1 cellular context compared by ENCODE assay signal in the genomic region with DNA sequence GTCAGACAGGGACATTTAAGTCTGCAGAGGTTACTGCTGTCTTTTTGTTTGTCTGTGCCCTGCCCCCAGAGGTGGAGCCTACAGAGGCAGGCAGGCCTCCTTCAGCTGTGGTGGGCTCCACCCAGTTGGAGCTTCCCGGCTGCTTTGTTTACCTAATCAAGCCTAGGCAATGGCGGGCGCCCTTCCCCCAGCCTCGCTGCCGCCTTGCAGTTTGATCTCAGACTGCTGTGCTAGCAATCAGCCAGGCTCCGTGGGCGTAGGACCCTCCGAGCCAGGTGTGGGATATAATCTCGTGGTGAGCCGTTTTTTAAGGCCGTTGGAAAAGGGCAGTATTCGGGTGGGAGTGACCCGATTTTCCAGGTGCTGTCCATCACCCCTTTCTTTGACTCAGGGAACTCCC.
TF ChIP-seq lines count a peak whose summit lies in the region.

No MANE protein-coding gene starts in this region.

TF ChIP-seq in HepG2, 621 proteins besides CTCF, POLR2A, EP300 and RAD21 (continued from another document):
- TF ChIP-seq, protein P1, sequence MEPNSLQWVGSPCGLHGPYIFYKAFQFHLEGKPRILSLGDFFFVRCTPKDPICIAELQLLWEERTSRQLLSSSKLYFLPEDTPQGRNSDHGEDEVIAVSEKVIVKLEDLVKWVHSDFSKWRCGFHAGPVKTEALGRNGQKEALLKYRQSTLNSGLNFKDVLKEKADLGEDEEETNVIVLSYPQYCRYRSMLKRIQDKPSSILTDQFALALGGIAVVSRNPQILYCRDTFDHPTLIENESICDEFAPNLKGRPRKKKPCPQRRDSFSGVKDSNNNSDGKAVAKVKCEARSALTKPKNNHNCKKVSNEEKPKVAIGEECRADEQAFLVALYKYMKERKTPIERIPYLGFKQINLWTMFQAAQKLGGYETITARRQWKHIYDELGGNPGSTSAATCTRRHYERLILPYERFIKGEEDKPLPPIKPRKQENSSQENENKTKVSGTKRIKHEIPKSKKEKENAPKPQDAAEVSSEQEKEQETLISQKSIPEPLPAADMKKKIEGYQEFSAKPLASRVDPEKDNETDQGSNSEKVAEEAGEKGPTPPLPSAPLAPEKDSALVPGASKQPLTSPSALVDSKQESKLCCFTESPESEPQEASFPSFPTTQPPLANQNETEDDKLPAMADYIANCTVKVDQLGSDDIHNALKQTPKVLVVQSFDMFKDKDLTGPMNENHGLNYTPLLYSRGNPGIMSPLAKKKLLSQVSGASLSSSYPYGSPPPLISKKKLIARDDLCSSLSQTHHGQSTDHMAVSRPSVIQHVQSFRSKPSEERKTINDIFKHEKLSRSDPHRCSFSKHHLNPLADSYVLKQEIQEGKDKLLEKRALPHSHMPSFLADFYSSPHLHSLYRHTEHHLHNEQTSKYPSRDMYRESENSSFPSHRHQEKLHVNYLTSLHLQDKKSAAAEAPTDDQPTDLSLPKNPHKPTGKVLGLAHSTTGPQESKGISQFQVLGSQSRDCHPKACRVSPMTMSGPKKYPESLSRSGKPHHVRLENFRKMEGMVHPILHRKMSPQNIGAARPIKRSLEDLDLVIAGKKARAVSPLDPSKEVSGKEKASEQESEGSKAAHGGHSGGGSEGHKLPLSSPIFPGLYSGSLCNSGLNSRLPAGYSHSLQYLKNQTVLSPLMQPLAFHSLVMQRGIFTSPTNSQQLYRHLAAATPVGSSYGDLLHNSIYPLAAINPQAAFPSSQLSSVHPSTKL (CRISPR knock-in tag; IDR thresholded peaks at IDR 0.05) = peak; percentile 44; the same call in 1 of the 2 replicates
- TF ChIP-seq, protein P2, sequence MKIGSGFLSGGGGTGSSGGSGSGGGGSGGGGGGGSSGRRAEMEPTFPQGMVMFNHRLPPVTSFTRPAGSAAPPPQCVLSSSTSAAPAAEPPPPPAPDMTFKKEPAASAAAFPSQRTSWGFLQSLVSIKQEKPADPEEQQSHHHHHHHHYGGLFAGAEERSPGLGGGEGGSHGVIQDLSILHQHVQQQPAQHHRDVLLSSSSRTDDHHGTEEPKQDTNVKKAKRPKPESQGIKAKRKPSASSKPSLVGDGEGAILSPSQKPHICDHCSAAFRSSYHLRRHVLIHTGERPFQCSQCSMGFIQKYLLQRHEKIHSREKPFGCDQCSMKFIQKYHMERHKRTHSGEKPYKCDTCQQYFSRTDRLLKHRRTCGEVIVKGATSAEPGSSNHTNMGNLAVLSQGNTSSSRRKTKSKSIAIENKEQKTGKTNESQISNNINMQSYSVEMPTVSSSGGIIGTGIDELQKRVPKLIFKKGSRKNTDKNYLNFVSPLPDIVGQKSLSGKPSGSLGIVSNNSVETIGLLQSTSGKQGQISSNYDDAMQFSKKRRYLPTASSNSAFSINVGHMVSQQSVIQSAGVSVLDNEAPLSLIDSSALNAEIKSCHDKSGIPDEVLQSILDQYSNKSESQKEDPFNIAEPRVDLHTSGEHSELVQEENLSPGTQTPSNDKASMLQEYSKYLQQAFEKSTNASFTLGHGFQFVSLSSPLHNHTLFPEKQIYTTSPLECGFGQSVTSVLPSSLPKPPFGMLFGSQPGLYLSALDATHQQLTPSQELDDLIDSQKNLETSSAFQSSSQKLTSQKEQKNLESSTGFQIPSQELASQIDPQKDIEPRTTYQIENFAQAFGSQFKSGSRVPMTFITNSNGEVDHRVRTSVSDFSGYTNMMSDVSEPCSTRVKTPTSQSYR (CRISPR knock-in tag; IDR thresholded peaks at IDR 0.05; ENCODE audit: borderline replicate concordance) = peak; percentile 80
TF ChIP-seq in HepG2: peak in this region for 5; not testable (repeated sequence) for 616.
